ENCODE assay signal across 12 cellular contexts in the genomic region with DNA sequence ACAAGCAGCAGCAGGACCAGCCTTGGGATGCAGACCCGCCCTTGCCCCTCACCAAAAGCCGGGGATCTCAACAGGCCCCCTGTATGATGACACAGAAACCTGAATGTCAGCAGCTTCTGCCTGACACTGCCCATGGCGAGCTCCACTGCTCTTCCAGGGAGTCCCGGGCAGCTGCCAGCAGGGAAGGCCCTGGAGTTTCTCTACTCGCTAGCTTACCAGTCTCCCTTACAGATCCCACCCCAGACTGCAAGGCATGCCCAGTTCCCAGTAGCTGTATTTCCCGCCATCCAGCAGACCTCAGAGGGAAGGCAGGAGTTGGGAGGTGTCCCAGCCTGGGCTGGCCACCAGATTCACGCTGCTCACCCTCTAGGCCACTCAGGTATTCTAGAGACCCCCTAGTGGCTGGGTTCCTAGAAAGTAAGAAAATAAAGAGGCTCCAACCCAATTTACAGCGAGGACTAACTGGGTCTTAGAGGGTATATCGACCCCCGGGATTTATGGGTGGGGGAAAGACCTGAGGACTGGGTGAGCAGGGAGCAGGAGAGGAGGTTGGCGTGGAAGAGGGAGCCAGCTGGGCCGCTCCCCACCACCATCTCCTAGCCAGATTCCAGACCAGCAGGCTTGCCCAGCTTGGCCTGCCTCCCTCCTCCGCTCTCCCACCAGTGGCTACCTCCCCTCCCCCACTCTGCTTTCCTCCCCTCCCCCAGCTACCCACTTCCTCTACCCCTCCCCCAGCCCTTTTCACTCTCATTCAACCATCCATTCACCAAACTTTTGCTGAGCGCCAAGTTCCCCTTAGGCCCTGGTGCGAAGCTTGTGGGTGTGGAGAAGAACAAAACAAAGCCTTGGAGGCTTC. TPM values are rescaled to one million over a fixed set of nuclear protein-coding genes. Genes with fewer than 3 reads are reported as not detected.
A peak's percentile ranks its signal among the peaks of the same experiment; 100 is the strongest.
DNase-seq lines count a peak whose midpoint lies in the region; ATAC-seq and TF ChIP-seq lines count a peak whose summit lies in the region.
"Had no signal": no experiment of that assay in that cellular context is flagged by ENCODE, and none has a peak within 500 bp of the region (broad histone marks: within the 10 kb centered on the region; RNA-seq: fewer than 3 reads in every experiment).

No MANE protein-coding gene starts in this region.

- no peaks in the 10 kb centered on the region for H3K27me3 Mint-ChIP-seq in Calu3 (ENCODE audit: unreplicated experiment)
- no peaks in the 10 kb centered on the region for H3K27me3 Mint-ChIP-seq in mesothelial cell of epicardium (ENCODE audit: low read depth)

- CTCF ChIA-PET in Calu3 (lab: Charles Lee), result interaction anchor here (0.6 to 1.0 kb wide), 6 partner anchors 10 to 906 kb away, joined by 3 to 6 read pairs (median 4); partner anchors contain the start of genes ANKS1A and HMGA1

- H3K27me3 ChIP-seq in HL-60 (ENCODE audit: insufficient read depth, poor library complexity, severe bottlenecking), result no peaks in the 10 kb centered on the region

- intact Hi-C loops in Calu3 (cut with micrococcal nuclease; ENCODE audit: unreplicated experiment), result no loop called here

- H3K27ac ChIP-seq in HL-60 (replicated peaks), result peak overlapping the region; percentile 69
- H3K27ac ChIP-seq: SK-N-MC had no signal

- H3K36me3 Mint-ChIP-seq in Calu3 (ENCODE audit: insufficient read depth, unreplicated experiment) (peaks cover 28% of the 10 kb centered on the region), mesothelial cell of epicardium (no peaks in the 10 kb centered on the region)

- H3K9me3 Mint-ChIP-seq in Calu3 (ENCODE audit: low read depth, unreplicated experiment), result no peaks in the 10 kb centered on the region
- H3K9me3 Mint-ChIP-seq in mesothelial cell of epicardium, result no peaks in the 10 kb centered on the region

- no peak overlapping the region for H3K4me3 Mint-ChIP-seq in Calu3 (ENCODE audit: low read depth, unreplicated experiment)
- H3K4me3 Mint-ChIP-seq in mesothelial cell of epicardium, result no peak overlapping the region

- peaks cover 77% of the 10 kb centered on the region for H3K4me1 Mint-ChIP-seq in Calu3 (ENCODE audit: low read depth, unreplicated experiment)
- peaks cover 18% of the 10 kb centered on the region for H3K4me1 Mint-ChIP-seq in mesothelial cell of epicardium

- BruUV-seq in Calu3 (replicated peaks; lab: Mats Ljungman, UMichigan), result no TSS peak

- H3K4me3 ChIP-seq in HL-60 (replicated peaks; ENCODE audit: insufficient read depth, low read length), result no peak overlapping the region
- H3K4me3 ChIP-seq: lung, SK-N-MC had no signal

- DNase-seq in Calu3, result no peak
- peak in 1 of 2 experiments; percentile 82 for DNase-seq in HL-60 (ENCODE audit: low read depth in 1 of 2, low spot score in 1 of 2)
- peak; percentile 71 for DNase-seq in UCSD-AML1 (lab: John Stamatoyannopoulos, UW; ENCODE audit: unreplicated experiment)
- DNase-seq in mesothelial cell of epicardium (ENCODE audit: low spot score in 2 of 2, unreplicated experiment in 2 of 2), result no peak
- DNase-seq in activated effector memory CD4-positive, alpha-beta T cell treated with anti-CD3 and anti-CD28 coated beads, Interleukin-2, amount 50 U/mL, for 16 hours, result no peak
- DNase-seq: foreskin melanocyte, NCI-H2081 treated with DMSO at 0.1 percent for 48 hours had no signal

- TF ChIP-seq CTCF in Calu3 (IDR thresholded peaks at IDR 0.05; ENCODE audit: unreplicated experiment), result peak; percentile 54
- no peak for TF ChIP-seq CTCF in HL-60 (IDR thresholded peaks at IDR 0.05; ENCODE audit: insufficient read depth, low read length)
- TF ChIP-seq CTCF in mesothelial cell of epicardium (IDR thresholded peaks at IDR 0.05; ENCODE audit: unreplicated experiment), result no peak

- H3K27ac Mint-ChIP-seq in Calu3 (ENCODE audit: unreplicated experiment) (peak overlapping the region; percentile 71), mesothelial cell of epicardium (peak overlapping the region; percentile 72)

- ATAC-seq in GM19455 (IDR thresholded peaks at IDR 0.05; ENCODE audit: unreplicated experiment) (no peak), GM18873 (IDR thresholded peaks at IDR 0.05; ENCODE audit: low FRiP score, unreplicated experiment) (no peak), GM18867 (IDR thresholded peaks at IDR 0.05; ENCODE audit: unreplicated experiment) (no peak)

RNA-seq across cellular contexts. Expression of gene HMGA1, which starts 9.7 kb away (rescaled TPM):
- total RNA-seq in Calu3 (2022), result 1,138 and 1,378 TPM in 2 replicates
- 213 to 222 TPM (median 216 TPM) in 3 replicates for total RNA-seq in mesothelial cell of epicardium

RNA-seq across cellular contexts. Expression of gene SMIM29, which starts 21.8 kb away (rescaled TPM):
- total RNA-seq in Calu3 (2022) (59.2 and 68.6 TPM in 2 replicates), mesothelial cell of epicardium (8.4 to 8.9 TPM (median 8.6 TPM) in 3 replicates)
